1 cellular context compared by ENCODE assay signal in genomic region chr16:2170080-2170479, GRCh38.
TF ChIP-seq lines count a peak whose summit lies in the region.

No MANE protein-coding gene starts in this region.

TF ChIP-seq in HepG2, 621 proteins besides CTCF, POLR2A, EP300 and RAD21:
- TF ChIP-seq GLI4 (CRISPR knock-in tag; IDR thresholded peaks at IDR 0.05; ENCODE audit: borderline replicate concordance), result no peak
- TF ChIP-seq ZNF501 (CRISPR knock-in tag; IDR thresholded peaks at IDR 0.05), result no peak
- no peak for TF ChIP-seq ZBTB40 (IDR thresholded peaks at IDR 0.05)
- no peak for TF ChIP-seq ZBTB40 (CRISPR knock-in tag; IDR thresholded peaks at IDR 0.05)
- no peak for TF ChIP-seq THAP8 (CRISPR knock-in tag; IDR thresholded peaks at IDR 0.05; ENCODE audit: borderline replicate concordance)
- TF ChIP-seq ARNTL (CRISPR knock-in tag; IDR thresholded peaks at IDR 0.05), result no peak
- TF ChIP-seq SAFB2 (CRISPR knock-in tag; IDR thresholded peaks at IDR 0.05; ENCODE audit: borderline replicate concordance, low read depth), result no peak
- no peak for TF ChIP-seq FOXO1 (CRISPR knock-in tag; IDR thresholded peaks at IDR 0.05)
- TF ChIP-seq CSRNP1 (CRISPR knock-in tag; IDR thresholded peaks at IDR 0.05), result no peak
- no peak for TF ChIP-seq ZBTB44 (CRISPR knock-in tag; IDR thresholded peaks at IDR 0.05)
- TF ChIP-seq NR2F6 (IDR thresholded peaks at IDR 0.05), result no peak
- TF ChIP-seq NR2F6 (CRISPR knock-in tag; IDR thresholded peaks at IDR 0.05), result no peak
- TF ChIP-seq HNRNPH1 (optimal IDR thresholded peaks at IDR 0.05; ENCODE audit: low read depth, low read length), result no peak
- no peak for TF ChIP-seq SRSF4 (IDR thresholded peaks at IDR 0.05; ENCODE audit: low read depth, low read length, poor library complexity, severe bottlenecking)
- no peak for TF ChIP-seq ZNF512B (CRISPR knock-in tag; IDR thresholded peaks at IDR 0.05; ENCODE audit: borderline replicate concordance)
- no peak for TF ChIP-seq ZNF780A (CRISPR knock-in tag; IDR thresholded peaks at IDR 0.05)
